24 cellular contexts compared by ENCODE assay signal in genomic region chr20:24421071-24421470, GRCh38. TPM values are rescaled to one million over a fixed set of nuclear protein-coding genes. Genes with fewer than 3 reads are reported as not detected.
"Had no signal": no experiment of that assay in that cellular context is flagged by ENCODE, and none has a peak within 500 bp of the region (broad histone marks: within the 10 kb centered on the region; RNA-seq: fewer than 3 reads in every experiment).

No MANE protein-coding gene starts in this region.

- H3K4me3 ChIP-seq: coronary artery, dorsolateral prefrontal cortex, esophagus squamous epithelium, gastrocnemius medialis, heart right ventricle, lower lobe of right lung, mucosa of descending colon had no signal

- H3K27ac ChIP-seq: coronary artery, esophagus squamous epithelium, gastrocnemius medialis, heart right ventricle, lower lobe of right lung had no signal

- H3K27me3 ChIP-seq: esophagus squamous epithelium, gastrocnemius medialis had no signal

- DNase-seq: dermis blood vessel endothelial cell; effector CD4-positive, alpha-beta T cell; effector memory CD4-positive, alpha-beta T cell; esophagus squamous epithelium; foreskin fibroblast; foreskin melanocyte; gastrocnemius medialis; glutamatergic neuron; heart right ventricle; hippocampal formation; kidney glomerular epithelial cell; left colon; left ventricle myocardium superior; lower lobe of right lung; mesenchymal stem cell; mucosa of descending colon; naive B cell had no signal

- H3K36me3 ChIP-seq: esophagus squamous epithelium, gastrocnemius medialis, heart right ventricle, lower lobe of right lung had no signal

- H3K4me1 ChIP-seq: esophagus squamous epithelium, gastrocnemius medialis, lower lobe of right lung had no signal

- H3K9me3 ChIP-seq: esophagus squamous epithelium, gastrocnemius medialis had no signal

RNA-seq across cellular contexts. Expression of gene SYNDIG1, which starts 48.4 kb away (rescaled TPM):
- total RNA-seq: endothelial cell of umbilical vein, esophagus squamous epithelium, glomerular endothelial cell, left lobe of liver, lung microvascular endothelial cell, myocyte had no signal
